ENCODE assay signal across 9 cellular contexts in genomic region chr18:62420151-62420512, GRCh38.
A peak's percentile ranks its signal among the peaks of the same experiment; 100 is the strongest.
DNase-seq lines count a peak whose midpoint lies in the region; ATAC-seq and TF ChIP-seq lines count a peak whose summit lies in the region.
"Had no signal": no experiment of that assay in that cellular context is flagged by ENCODE, and none has a peak within 500 bp of the region (broad histone marks: within the 10 kb centered on the region; RNA-seq: fewer than 3 reads in every experiment).

No MANE protein-coding gene starts in this region.

- WGBS in upper lobe of left lung, 2 donors = 80 to 85% methylated on average over 3 of the region's 3 CpGs

- no peak for ATAC-seq in Right ventricle myocardium inferior
- ATAC-seq in upper lobe of left lung (ENCODE audit: low FRiP score in 2 of 2) = no peak
- no peak for ATAC-seq in GM21723 (IDR thresholded peaks at IDR 0.05; ENCODE audit: unreplicated experiment)
- no peak for ATAC-seq in HG02981 (IDR thresholded peaks at IDR 0.05; ENCODE audit: unreplicated experiment)

- H3K27me3 ChIP-seq in left ventricle myocardium inferior (ENCODE audit: low read depth) = no peaks in the 10 kb centered on the region
- no peaks in the 10 kb centered on the region for H3K27me3 ChIP-seq in upper lobe of left lung

- H3K36me3 ChIP-seq in left ventricle myocardium inferior = no peaks in the 10 kb centered on the region
- no peaks in the 10 kb centered on the region for H3K36me3 ChIP-seq in upper lobe of left lung

- no peak for TF ChIP-seq CTCF in left ventricle myocardium inferior (IDR thresholded peaks at IDR 0.05; ENCODE audit: borderline replicate concordance)
- TF ChIP-seq CTCF in upper lobe of left lung (IDR thresholded peaks at IDR 0.05) = no peak

- TF ChIP-seq POLR2A in upper lobe of left lung (IDR thresholded peaks at IDR 0.05) = no peak

- H3K9me3 ChIP-seq in left ventricle myocardium inferior (replicated peaks) (no peaks in the 10 kb centered on the region), upper lobe of left lung (no peaks in the 10 kb centered on the region)

- H3K4me3 ChIP-seq in left ventricle myocardium inferior (peak overlapping the region; percentile 43), upper lobe of left lung (peak overlapping the region in 1 of 4 donors; percentile 17)

- TF ChIP-seq EP300 in upper lobe of left lung (IDR thresholded peaks at IDR 0.05) = no peak

- DNase-seq in left ventricle myocardium inferior = no peak
- DNase-seq in Right ventricle myocardium inferior (ENCODE audit: missing footprints) = no peak
- DNase-seq in activated CD4-positive, alpha-beta T cell treated with anti-CD3 and anti-CD28 coated beads, Interleukin-2, amount 50 U/mL, for 24 hours (ENCODE audit: low read depth in 1 of 2, low spot score in 1 of 2) = peak; percentile 11 to 46
- DNase-seq in glomerular visceral epithelial cell (ENCODE audit: extremely low spot score) = peak; percentile 61
- DNase-seq in upper lobe of left lung = no peak
- no peak for DNase-seq in NCI-H1048 (lab: John Stamatoyannopoulos, UW)
- DNase-seq: left cardiac atrium had no signal

- H3K27ac ChIP-seq in left ventricle myocardium inferior (replicated peaks) = peak overlapping the region; percentile 67
- peak overlapping the region; percentile 52 to 70 (median 66) for H3K27ac ChIP-seq in upper lobe of left lung

- H3K4me1 ChIP-seq in left ventricle myocardium inferior (peaks cover 16% of the 10 kb centered on the region), upper lobe of left lung (peaks cover 2 to 3% (median 3%) of the 10 kb centered on the region in 4 donors)

- intact Hi-C loops in left ventricle myocardium inferior (cut with micrococcal nuclease) (no loop called here), Right ventricle myocardium inferior (cut with DNase I) (no loop called here)

Comparison
In these comparisons a context has a peak if more than half of its experiments do, and no peak if none do; other contexts are left out.
1. DNase-seq: peak in activated CD4-positive, alpha-beta T cell treated with anti-CD3 and anti-CD28 coated beads, Interleukin-2, amount 50 U/mL, for 24 hours (2 of 2) and glomerular visceral epithelial cell (single experiment); none in left ventricle myocardium inferior (single experiment), Right ventricle myocardium inferior (single experiment), upper lobe of left lung (0 of 2) and NCI-H1048 (single experiment).